10 cellular contexts compared by ENCODE assay signal in the genomic region with DNA sequence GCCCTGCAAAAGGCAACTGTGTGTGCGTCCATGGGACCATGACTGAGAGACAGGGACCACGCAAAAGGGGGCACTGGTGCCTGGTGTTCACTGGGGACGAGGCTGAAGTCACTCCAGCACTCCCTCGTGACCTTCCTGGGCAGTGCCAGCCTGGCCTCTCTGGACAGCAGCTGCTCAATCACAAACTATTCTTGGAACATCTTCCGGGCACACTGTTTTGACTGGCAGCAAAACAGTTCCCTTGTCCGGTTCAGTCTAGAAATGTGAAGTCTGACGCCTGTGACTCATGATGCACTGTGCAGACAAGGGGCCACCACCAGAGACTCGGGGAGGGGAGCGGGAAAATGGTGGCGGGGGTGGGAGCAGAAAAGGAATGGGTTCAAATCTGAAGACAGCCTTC. TPM values are rescaled to one million over a fixed set of nuclear protein-coding genes. Genes with fewer than 3 reads are reported as not detected.
DNase-seq lines count a peak whose midpoint lies in the region; ATAC-seq, FAIRE-seq and TF ChIP-seq lines count a peak whose summit lies in the region.
"Had no signal": no experiment of that assay in that cellular context is flagged by ENCODE, and none has a peak within 500 bp of the region (broad histone marks: within the 10 kb centered on the region; RNA-seq: fewer than 3 reads in every experiment).

No MANE protein-coding gene starts in this region.

- H3K4me2 ChIP-seq in endothelial cell of umbilical vein (ENCODE audit: insufficient read depth, low read length), result peak overlapping the region; percentile 8
- H3K4me2 ChIP-seq: GM23338 had no signal

- no TSS peak for BruUV-seq in endothelial cell of umbilical vein (replicated peaks; lab: Mats Ljungman, UMichigan)

- H3K9me3 ChIP-seq in MG63 (no peaks in the 10 kb centered on the region), endothelial cell of umbilical vein (replicated peaks; ENCODE audit: control insufficient read depth, insufficient read depth, low read length) (no peaks in the 10 kb centered on the region), lung (ENCODE audit: control insufficient read depth in 2 of 2, insufficient read depth in 1 of 2, low read length in 1 of 2) (no peaks in the 10 kb centered on the region), suprapubic skin (no peaks in the 10 kb centered on the region)

- CTCF ChIA-PET in endothelial cell of umbilical vein (lab: Charles Lee), result interaction anchor here (1.0 to 1.9 kb wide), 3 partner anchors 17 to 103 kb away, joined by 3 to 8 read pairs (median 3); no protein-coding TSS in a partner anchor

- POLR2A ChIA-PET in endothelial cell of umbilical vein (lab: Charles Lee), result no interaction called here

- H3K27ac ChIP-seq in endothelial cell of umbilical vein (ENCODE audit: insufficient read depth, low read depth, low read length) (peak overlapping the region; percentile 83), lung (ENCODE audit: low read depth in 1 of 2, low read length in 1 of 2) (peak overlapping the region; percentile 20 to 84), suprapubic skin (peak overlapping the region; percentile 17)

- FAIRE-seq in endothelial cell of umbilical vein (lab: Jason Lieb, UNC), result peak; percentile 99
- no peak for FAIRE-seq in GM19239 (lab: Jason Lieb, UNC)

- no peaks in the 10 kb centered on the region for H3K27me3 ChIP-seq in MG63
- no peaks in the 10 kb centered on the region for H3K27me3 ChIP-seq in endothelial cell of umbilical vein (ENCODE audit: control insufficient read depth in 2 of 2, insufficient read depth in 2 of 2, low read length in 2 of 2)
- H3K27me3 ChIP-seq in lung (ENCODE audit: control insufficient read depth, insufficient read depth), result no peaks in the 10 kb centered on the region
- H3K27me3 ChIP-seq in suprapubic skin, result no peaks in the 10 kb centered on the region

- intact Hi-C loops in endothelial cell of umbilical vein (cut with micrococcal nuclease), result loop anchor here (1.0 to 5.0 kb wide), 5 partner anchors 20 to 106 kb away; a partner anchor contains a TSS

- H3K4me3 ChIP-seq in MG63, result no peak overlapping the region
- no peak overlapping the region for H3K4me3 ChIP-seq in endothelial cell of umbilical vein (replicated peaks in 1 of 3; ENCODE audit: insufficient read depth in 1 of 3, low read depth in 1 of 3, low read length in 3 of 3)
- H3K4me3 ChIP-seq in lung, result no peak overlapping the region
- no peak overlapping the region for H3K4me3 ChIP-seq in suprapubic skin
- H3K4me3 ChIP-seq: GM23338 had no signal

- H4K20me1 ChIP-seq in endothelial cell of umbilical vein (replicated peaks; ENCODE audit: control insufficient read depth, extremely low read depth, insufficient read depth, low read length), result no peaks in the 10 kb centered on the region

- ATAC-seq in lung (ENCODE audit: insufficient read depth, low FRiP score), result no peak
- ATAC-seq in HG03442 (IDR thresholded peaks at IDR 0.05; ENCODE audit: unreplicated experiment), result no peak
- ATAC-seq in HG03175 (IDR thresholded peaks at IDR 0.05; ENCODE audit: unreplicated experiment), result no peak
- ATAC-seq: GM23338 had no signal

- H3K4me1 ChIP-seq in endothelial cell of umbilical vein (ENCODE audit: control insufficient read depth, extremely low read depth, insufficient read depth, low read length) (peaks cover 20% of the 10 kb centered on the region), lung (ENCODE audit: control insufficient read depth in 2 of 2, insufficient read depth in 2 of 2, low read length in 2 of 2) (peaks cover 0 to 4% of the 10 kb centered on the region in 2 donors), suprapubic skin (peaks cover 8% of the 10 kb centered on the region)

- 69 to 82% methylated on average over 10 of the region's 10 CpGs for WGBS in lung, 2 donors
- WGBS in suprapubic skin, result 86% methylated on average over 10 of the region's 10 CpGs

- H3K36me3 ChIP-seq in MG63 (peaks cover 33% of the 10 kb centered on the region), endothelial cell of umbilical vein (ENCODE audit: control insufficient read depth in 2 of 2, extremely low read depth in 1 of 2, insufficient read depth in 2 of 2, low read length in 2 of 2) (peaks cover 0 to 9% of the 10 kb centered on the region in 2 experiments), lung (ENCODE audit: control insufficient read depth in 2 of 2, insufficient read depth in 2 of 2, low read length in 2 of 2) (peaks cover 2 to 7% of the 10 kb centered on the region in 2 donors), suprapubic skin (peaks cover 37% of the 10 kb centered on the region)

- DNase-seq in MG63 (peak; percentile 80), endothelial cell of umbilical vein (ENCODE audit: low read depth, low spot score) (peak; percentile 94), lung (ENCODE audit: low spot score) (no peak), suprapubic skin (ENCODE audit: low spot score in 2 of 2) (no peak), GM19239 (ENCODE audit: insufficient read length, low spot score) (no peak), amniotic stem cell (lab: John Stamatoyannopoulos, UW) (no peak)
- DNase-seq: NCI-H1694 had no signal

- no peaks in the 10 kb centered on the region for H3K9me1 ChIP-seq in endothelial cell of umbilical vein (replicated peaks; ENCODE audit: control insufficient read depth, extremely low read depth, insufficient read depth, low read length)

- TF ChIP-seq POLR2A in endothelial cell of umbilical vein (IDR thresholded peaks at IDR 0.05; ENCODE audit: low read depth, low read length) (no peak), suprapubic skin (IDR thresholded peaks at IDR 0.05) (no peak)

- peak overlapping the region; percentile 26 for H3K9ac ChIP-seq in endothelial cell of umbilical vein (replicated peaks; ENCODE audit: extremely low read depth, insufficient read depth, low read length)

- no peaks in the 10 kb centered on the region for H3K79me2 ChIP-seq in endothelial cell of umbilical vein (ENCODE audit: control insufficient read depth, insufficient read depth, low read length)

- no peak for TF ChIP-seq CTCF in endothelial cell of umbilical vein (IDR thresholded peaks at IDR 0.05; ENCODE audit: extremely low read depth in 1 of 2, insufficient read depth in 1 of 2, low read depth in 1 of 2, low read length in 2 of 2)
- TF ChIP-seq CTCF in lung (IDR thresholded peaks at IDR 0.05; ENCODE audit: control extremely low read depth, extremely low read depth), result no peak
- no peak for TF ChIP-seq CTCF in suprapubic skin (IDR thresholded peaks at IDR 0.05)

- H2AFZ ChIP-seq in endothelial cell of umbilical vein (ENCODE audit: low read depth, low read length), result no peak overlapping the region
- H2AFZ ChIP-seq: GM23338 had no signal

- no peak for TF ChIP-seq EP300 in suprapubic skin (IDR thresholded peaks at IDR 0.05)

- dilution Hi-C loops in endothelial cell of umbilical vein (cut with MboI; ENCODE audit: extremely low pct_ligation_motif_present, low sequenced_read_pairs), result no loop called here

TF ChIP-seq in endothelial cell of umbilical vein, 7 proteins besides CTCF, POLR2A, EP300 and RAD21 (continues in another document):
- TF ChIP-seq EZH2 (IDR thresholded peaks at IDR 0.05; ENCODE audit: borderline replicate concordance, low read depth, low read length, severe bottlenecking) (no peak), JUN (IDR thresholded peaks at IDR 0.05; ENCODE audit: borderline replicate concordance, insufficient read depth, insufficient read length, low read depth) (peak; percentile 70)
- TF ChIP-seq, protein P1, sequence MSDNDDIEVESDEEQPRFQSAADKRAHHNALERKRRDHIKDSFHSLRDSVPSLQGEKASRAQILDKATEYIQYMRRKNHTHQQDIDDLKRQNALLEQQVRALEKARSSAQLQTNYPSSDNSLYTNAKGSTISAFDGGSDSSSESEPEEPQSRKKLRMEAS (IDR thresholded peaks at IDR 0.05; ENCODE audit: insufficient read depth, insufficient read length), result peak; percentile 57

RNA-seq across cellular contexts. Expression of a gene that starts 20.8 kb away (rescaled TPM):
- total RNA-seq in MG63 (2014; rRNA removed; shearing (Covaris generic); ENCODE audit: low replicate concordance), result 2.8 and 16.4 TPM in 2 replicates
- total RNA-seq in endothelial cell of umbilical vein, result 27.9 and 30.6 TPM in 2 replicates
- polyA plus RNA-seq in endothelial cell of umbilical vein, result 14.6 and 15.9 TPM in 2 replicates
- 20.6 and 23.2 TPM in 2 replicates for polyA plus RNA-seq in endothelial cell of umbilical vein (2011; cell fraction: cytosol; rRNA removed)
- 28.1 and 34.6 TPM in 2 replicates for polyA plus RNA-seq in endothelial cell of umbilical vein (2011; cell fraction: nucleus; rRNA removed)
- 25.1 and 25.7 TPM in 2 replicates for polyA plus RNA-seq in endothelial cell of umbilical vein (2012)
- 13.3 and 16.2 TPM in 2 replicates for polyA minus RNA-seq in endothelial cell of umbilical vein
- polyA minus RNA-seq in endothelial cell of umbilical vein (2011; cell fraction: cytosol; rRNA and poly(A)+ RNA removed), result 5.9 TPM
- polyA minus RNA-seq in endothelial cell of umbilical vein (2011; cell fraction: nucleus; rRNA and poly(A)+ RNA removed), result 24.5 and 35.8 TPM in 2 replicates
- 10 to 100 TPM; 19.3 to 20.2 TPM for total RNA-seq in lung
- polyA plus RNA-seq in lung, result 10 to 100 TPM; 20.7 to 67.0 TPM
- total RNA-seq in suprapubic skin, result 10 to 100 TPM; 16.2 to 33.8 (median 20.3) TPM

RNA-seq across cellular contexts. Expression of a gene that starts 42.3 kb away (rescaled TPM):
- total RNA-seq in MG63 (2014; rRNA removed; shearing (Covaris generic); ENCODE audit: low replicate concordance), result 1.9 and 3.5 TPM in 2 replicates
- total RNA-seq in endothelial cell of umbilical vein (4.6 and 7.2 TPM in 2 replicates), lung (10 to 100 TPM in 1 of 2 donors, 1 to 10 TPM in 1; 7.7 to 12.2 TPM), suprapubic skin (1 to 10 TPM; 3.2 to 6.1 (median 4.3) TPM)
- polyA plus RNA-seq in endothelial cell of umbilical vein (3.0 and 3.3 TPM in 2 replicates), lung (10 to 100 TPM; 13.7 to 40.7 TPM)
- 4.7 and 5.1 TPM in 2 replicates for polyA plus RNA-seq in endothelial cell of umbilical vein (2011; cell fraction: cytosol; rRNA removed)
- polyA plus RNA-seq in endothelial cell of umbilical vein (2011; cell fraction: nucleus; rRNA removed), result 2.3 and 2.6 TPM in 2 replicates
- 5.0 and 5.1 TPM in 2 replicates for polyA plus RNA-seq in endothelial cell of umbilical vein (2012)
- polyA minus RNA-seq in endothelial cell of umbilical vein, result 1.8 and 2.3 TPM in 2 replicates
- polyA minus RNA-seq in endothelial cell of umbilical vein (2011; cell fraction: cytosol; rRNA and poly(A)+ RNA removed), result 1.4 TPM
- 1.2 and 1.6 TPM in 2 replicates for polyA minus RNA-seq in endothelial cell of umbilical vein (2011; cell fraction: nucleus; rRNA and poly(A)+ RNA removed)

RNA-seq across cellular contexts. Expression of a gene that starts 54.8 kb away (rescaled TPM):
- 24.2 and 31.4 TPM in 2 replicates for total RNA-seq in MG63 (2014; rRNA removed; shearing (Covaris generic); ENCODE audit: low replicate concordance)
- 29.7 and 30.4 TPM in 2 replicates for total RNA-seq in endothelial cell of umbilical vein
- 34.3 and 38.4 TPM in 2 replicates for polyA plus RNA-seq in endothelial cell of umbilical vein
- 27.2 and 31.6 TPM in 2 replicates for polyA plus RNA-seq in endothelial cell of umbilical vein (2011; cell fraction: cytosol; rRNA removed)
- polyA plus RNA-seq in endothelial cell of umbilical vein (2011; cell fraction: nucleus; rRNA removed), result 42.9 and 57.0 TPM in 2 replicates
- polyA plus RNA-seq in endothelial cell of umbilical vein (2012), result 24.4 and 37.5 TPM in 2 replicates
- polyA minus RNA-seq in endothelial cell of umbilical vein, result 24.9 and 30.1 TPM in 2 replicates
- polyA minus RNA-seq in endothelial cell of umbilical vein (2011; cell fraction: cytosol; rRNA and poly(A)+ RNA removed), result 4.9 TPM
- 16.3 and 24.8 TPM in 2 replicates for polyA minus RNA-seq in endothelial cell of umbilical vein (2011; cell fraction: nucleus; rRNA and poly(A)+ RNA removed)
- total RNA-seq in lung, result 10 to 100 TPM; 13.6 to 14.6 TPM
- polyA plus RNA-seq in lung, result 10 to 100 TPM in 1 of 2 donors, 1 to 10 TPM in 1; 9.5 to 10.8 TPM
- 10 to 100 TPM; 16.4 to 36.2 (median 24.2) TPM for total RNA-seq in suprapubic skin

Comparison
In these comparisons a context has a peak if more than half of its experiments do, and no peak if none do; other contexts are left out.
1. DNase-seq: peak in MG63 (single experiment) and endothelial cell of umbilical vein (single experiment); none in lung (single experiment), suprapubic skin (0 of 2), GM19239 (single experiment) and amniotic stem cell (single experiment).
2. H3K27ac ChIP-seq: peak in every context shown above with its lines; median percentile 83 in endothelial cell of umbilical vein; 52 in lung; 17 in suprapubic skin.